In the genomic region with DNA sequence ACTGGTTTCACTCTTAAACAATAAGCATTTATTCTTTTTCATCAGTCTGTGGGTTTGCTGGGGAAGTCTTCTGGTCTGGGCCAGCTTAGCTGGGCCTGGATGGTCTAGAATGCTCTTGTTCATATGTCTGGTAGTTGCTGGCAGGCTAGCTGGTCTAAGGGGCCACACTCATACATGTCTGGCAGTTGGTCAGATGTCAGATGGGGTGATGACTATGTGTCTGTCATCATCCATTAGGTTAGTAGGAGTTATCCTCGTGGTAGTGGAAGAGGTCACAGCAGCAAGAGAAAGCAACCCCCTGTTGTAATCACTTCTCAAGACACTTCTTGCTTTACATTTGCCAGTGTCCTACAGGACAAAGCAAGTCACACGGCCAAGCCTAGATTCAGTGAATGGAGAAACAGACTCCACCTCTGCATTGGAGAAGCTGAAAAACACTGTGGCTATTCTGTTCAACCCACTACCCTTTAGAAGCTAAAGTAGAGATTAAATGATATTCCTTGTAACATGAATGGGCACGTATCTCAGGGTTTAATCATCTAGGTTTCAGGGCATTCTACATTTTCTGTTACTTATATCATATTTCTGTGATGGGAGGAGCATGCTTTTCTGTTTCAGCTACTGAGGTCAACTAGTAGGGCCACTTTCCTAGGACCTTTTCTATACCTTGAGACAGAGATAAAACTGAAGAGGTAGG, we compare ENCODE assay signal across 16 cellular contexts. TPM values are rescaled to one million over a fixed set of nuclear protein-coding genes. Genes with fewer than 3 reads are reported as not detected.
DNase-seq lines count a peak whose midpoint lies in the region; ATAC-seq and TF ChIP-seq lines count a peak whose summit lies in the region.
"Had no signal": no experiment of that assay in that cellular context is flagged by ENCODE, and none has a peak within 500 bp of the region (broad histone marks: within the 10 kb centered on the region; RNA-seq: fewer than 3 reads in every experiment).

No MANE protein-coding gene starts in this region.

- H2BK20ac ChIP-seq in IMR-90 (ENCODE audit: low read depth, low read length), result no peak overlapping the region; the same call in 1 of the 2 replicates

- H3K4me3 Mint-ChIP-seq in activated CD8-positive, alpha-beta T cell treated with anti-CD3 and anti-CD28 coated beads, Interleukin-2, amount 10 ng/mL, durations not matched to agents 7 days and 5 days, result no peak overlapping the region
- H3K4me3 Mint-ChIP-seq: activated T-cell treated with anti-CD3 and anti-CD28 coated beads, Interleukin-2, amount 50 U/mL, for 4 hours had no signal

- dilution Hi-C loops in IMR-90 (cut with HindIII; ENCODE audit: low sequenced_read_pairs, unreplicated experiment), result no loop called here

- peak overlapping the region; percentile 51 for H2BK5ac ChIP-seq in IMR-90 (ENCODE audit: low read depth, low read length, poor library complexity, severe bottlenecking)

- TF ChIP-seq CTCF in IMR-90 (conservative IDR thresholded peaks at IDR 0.05; ENCODE audit: low read depth, low read length), result no peak
- TF ChIP-seq CTCF in right atrium auricular region (IDR thresholded peaks at IDR 0.05), result no peak

- H3K9me3 ChIP-seq in IMR-90 (ENCODE audit: control insufficient read depth, insufficient read depth, low read length) (no peaks in the 10 kb centered on the region), right atrium auricular region (no peaks in the 10 kb centered on the region)
- H3K9me3 ChIP-seq: right lobe of liver, transverse colon had no signal

- H3K27me3 Mint-ChIP-seq in activated CD8-positive, alpha-beta T cell treated with anti-CD3 and anti-CD28 coated beads, Interleukin-2, amount 10 ng/mL, durations not matched to agents 7 days and 5 days (ENCODE audit: low read depth), result no peaks in the 10 kb centered on the region

- WGBS in IMR-90 (ENCODE audit: extremely low coverage in 2 of 2, insufficient read length in 1 of 2), 2 experiments, result no CpG with 5 or more reads among the region's 3 CpGs

- no peak overlapping the region for H3K4me2 ChIP-seq in IMR-90 (ENCODE audit: low read depth, low read length)

- H2BK120ac ChIP-seq in IMR-90 (ENCODE audit: low read depth, low read length), result peak overlapping the region; percentile 10; the same call in 1 of the 2 replicates

- no peak for TF ChIP-seq POLR2A in IMR-90 (IDR thresholded peaks at IDR 0.05; ENCODE audit: low read depth, low read length)

- TF ChIP-seq RAD21 in IMR-90 (IDR thresholded peaks at IDR 0.05; ENCODE audit: low read length), result no peak

- H3K79me1 ChIP-seq in IMR-90 (ENCODE audit: low read depth in 1 of 2, low read length in 2 of 2), result peaks cover 3 to 9% of the 10 kb centered on the region in 2 experiments

- peak overlapping the region; percentile 47; the same call in 1 of the 3 replicates for H2BK15ac ChIP-seq in IMR-90 (ENCODE audit: low read depth, low read length)

- no TSS peak for BruUV-seq in IMR-90 (replicated peaks; lab: Mats Ljungman, UMichigan)

- POLR2A ChIA-PET in IMR-90 (lab: Charles Lee; ENCODE audit: unreplicated experiment), result no interaction called here
- POLR2A ChIA-PET in activated CD8-positive, alpha-beta T cell treated with anti-CD3 and anti-CD28 coated beads, Interleukin-2, amount 10 ng/mL, durations not matched to agents 7 days and 5 days (lab: Charles Lee), result interaction anchor here (0.6 to 2.0 kb wide), 2 partner anchors 10 to 1050 kb away, joined by 3 to 5 read pairs; no protein-coding TSS in a partner anchor

- peaks cover 7% of the 10 kb centered on the region; the same call in 1 of the 2 replicates for H4K20me1 ChIP-seq in IMR-90 (ENCODE audit: insufficient read depth, low read length)

- no peak overlapping the region for H3K27ac ChIP-seq in IMR-90 (ENCODE audit: insufficient read depth, low read length)
- H3K27ac ChIP-seq in right atrium auricular region, result no peak overlapping the region
- H3K27ac ChIP-seq: right lobe of liver, transverse colon had no signal

- peak; percentile 18 for DNase-seq in EL
- DNase-seq in IMR-90, result peak; percentile 73
- DNase-seq in activated CD8-positive, alpha-beta T cell treated with anti-CD3 and anti-CD28 coated beads, Interleukin-2, amount 10 ng/mL, durations not matched to agents 7 days and 5 days, result no peak
- peak; percentile 33 for DNase-seq in glomerular visceral epithelial cell (ENCODE audit: extremely low spot score)
- DNase-seq in right atrium auricular region (ENCODE audit: low spot score), result no peak
- no peak for DNase-seq in NAMALWA (ENCODE audit: low spot score)
- DNase-seq in activated CD4-positive, alpha-beta T cell treated with anti-CD3 and anti-CD28 coated beads for 1 hour, result no peak
- DNase-seq: activated T-cell treated with anti-CD3 and anti-CD28 coated beads, Interleukin-2, amount 50 U/mL, for 4 hours; amygdala; C1 segment of cervical spinal cord; DND-41; hypothalamus; right lobe of liver; stimulated activated CD4-positive, alpha-beta T cell treated with anti-CD3 and anti-CD28 coated beads, Interleukin-2, amount 100 ng/mL, for 48 hours; transverse colon had no signal

- H4K91ac ChIP-seq in IMR-90 (ENCODE audit: insufficient read depth, low read depth, low read length), result no peak overlapping the region

- no peak overlapping the region for H3K4me3 ChIP-seq in IMR-90 (ENCODE audit: insufficient read depth, low read depth, low read length)
- no peak overlapping the region for H3K4me3 ChIP-seq in right atrium auricular region
- H3K4me3 ChIP-seq: right lobe of liver, transverse colon had no signal

- no peak overlapping the region for H4K5ac ChIP-seq in IMR-90 (ENCODE audit: low read depth, low read length)

- H2AFZ ChIP-seq in IMR-90 (replicated peaks; ENCODE audit: low read length, poor library complexity), result peak overlapping the region; percentile 74

- H3K14ac ChIP-seq in IMR-90 (replicated peaks; ENCODE audit: low read depth, low read length), result no peak overlapping the region; the same call in 1 of the 2 replicates

- H3K9me1 ChIP-seq in IMR-90 (ENCODE audit: insufficient read depth, low read length), result peaks cover 11% of the 10 kb centered on the region

- H3K36me3 Mint-ChIP-seq in activated CD8-positive, alpha-beta T cell treated with anti-CD3 and anti-CD28 coated beads, Interleukin-2, amount 10 ng/mL, durations not matched to agents 7 days and 5 days (ENCODE audit: low read depth), result peaks cover 10% of the 10 kb centered on the region

- H3K4me1 Mint-ChIP-seq in activated CD8-positive, alpha-beta T cell treated with anti-CD3 and anti-CD28 coated beads, Interleukin-2, amount 10 ng/mL, durations not matched to agents 7 days and 5 days (ENCODE audit: low read depth), result peaks cover 41% of the 10 kb centered on the region

- H3K27ac Mint-ChIP-seq in activated CD8-positive, alpha-beta T cell treated with anti-CD3 and anti-CD28 coated beads, Interleukin-2, amount 10 ng/mL, durations not matched to agents 7 days and 5 days, result peak overlapping the region; percentile 4

- H3K56ac ChIP-seq in IMR-90 (ENCODE audit: extremely low read depth, insufficient read depth, low read length), result no peak overlapping the region

- H2AK5ac ChIP-seq in IMR-90 (ENCODE audit: low read depth, low read length), result peak overlapping the region; percentile 87

- in situ Hi-C loops in IMR-90 (cut with MboI; ENCODE audit: low sequenced_read_pairs), result no loop called here

- H3K4me1 ChIP-seq in IMR-90 (ENCODE audit: control insufficient read depth, insufficient read depth, low read length), result peaks cover 13% of the 10 kb centered on the region
- H3K4me1 ChIP-seq in right atrium auricular region, result peaks cover 0 to 11% of the 10 kb centered on the region in 2 donors

- H3K23ac ChIP-seq in IMR-90 (ENCODE audit: low read depth, low read length), result peak overlapping the region; percentile 53; the same call in 1 of the 2 replicates

- peak overlapping the region; percentile 17 to 61; a peak in 3 of 4 replicates for H4K8ac ChIP-seq in IMR-90 (ENCODE audit: low read depth in 2 of 2, low read length in 2 of 2)

- H3K27me3 ChIP-seq in IMR-90 (ENCODE audit: control insufficient read depth, insufficient read depth, low read length), result no peaks in the 10 kb centered on the region
- H3K27me3 ChIP-seq in right atrium auricular region, result no peaks in the 10 kb centered on the region
- H3K27me3 ChIP-seq: right lobe of liver, transverse colon had no signal

- no peaks in the 10 kb centered on the region for H3K9me3 Mint-ChIP-seq in activated CD8-positive, alpha-beta T cell treated with anti-CD3 and anti-CD28 coated beads, Interleukin-2, amount 10 ng/mL, durations not matched to agents 7 days and 5 days (ENCODE audit: insufficient read depth)
- H3K9me3 Mint-ChIP-seq: activated T-cell treated with anti-CD3 and anti-CD28 coated beads, Interleukin-2, amount 50 U/mL, for 4 hours had no signal

- no peak for ATAC-seq in IMR-90 (ENCODE audit: low read depth)
- no peak for ATAC-seq in activated CD8-positive, alpha-beta T cell treated with anti-CD3 and anti-CD28 coated beads, Interleukin-2, amount 10 ng/mL, durations not matched to agents 7 days and 5 days
- ATAC-seq in GM18909 (IDR thresholded peaks at IDR 0.05; ENCODE audit: poor library complexity, unreplicated experiment), result no peak
- ATAC-seq: right lobe of liver had no signal

- no peak overlapping the region for H2AK9ac ChIP-seq in IMR-90 (replicated peaks; ENCODE audit: low read depth, low read length, poor library complexity)

- peak overlapping the region; percentile 31; the same call in 1 of the 2 replicates for H3K4ac ChIP-seq in IMR-90 (ENCODE audit: low read depth, low read length)

- H3K18ac ChIP-seq in IMR-90 (ENCODE audit: low read depth, low read length), result no peak overlapping the region

- CTCF ChIA-PET in IMR-90 (lab: Yijun Ruan, JAX), result interaction anchor here (1.4 kb wide), 1 partner anchor 153 kb away, joined by 6 read pairs; no protein-coding TSS in a partner anchor
- CTCF ChIA-PET in activated CD8-positive, alpha-beta T cell treated with anti-CD3 and anti-CD28 coated beads, Interleukin-2, amount 10 ng/mL, durations not matched to agents 7 days and 5 days (lab: Charles Lee), result interaction anchor here (0.9 to 1.7 kb wide), 2 partner anchors 83 to 162 kb away, joined by 3 read pairs; no protein-coding TSS in a partner anchor

- no peak overlapping the region for H3K9ac ChIP-seq in IMR-90 (ENCODE audit: low read depth, low read length)

- intact Hi-C loops in IMR-90 (cut with micrococcal nuclease), result no loop called here

- H3K36me3 ChIP-seq in IMR-90 (ENCODE audit: control insufficient read depth, insufficient read depth, low read length) (no peaks in the 10 kb centered on the region), right atrium auricular region (no peaks in the 10 kb centered on the region)
- H3K36me3 ChIP-seq: right lobe of liver, transverse colon had no signal

TF ChIP-seq in IMR-90, 13 proteins besides CTCF, POLR2A, EP300 and RAD21 (continues in another document):
- TF ChIP-seq FOS (IDR thresholded peaks at IDR 0.05; ENCODE audit: low read depth, low read length) (peak; percentile 22; the same call in 1 of the 2 replicates), MAZ (IDR thresholded peaks at IDR 0.05; ENCODE audit: borderline replicate concordance, low read depth, low read length) (no peak)

RNA-seq across cellular contexts. Expression of a gene that starts 5.5 kb away (rescaled TPM):
- total RNA-seq in IMR-90 (2012; rRNA removed) (2.5 TPM in 2 replicates), right atrium auricular region (1 to 10 TPM; 1.8 to 3.5 TPM)
- 5.0 and 5.9 TPM in 2 replicates for polyA plus RNA-seq in IMR-90 (2012; rRNA removed)
- 1.6 and 2.6 TPM in 2 replicates for polyA plus RNA-seq in IMR-90 (2012; cell fraction: cytosol; rRNA removed)
- 32.3 and 36.4 TPM in 2 replicates for polyA plus RNA-seq in IMR-90 (2012; cell fraction: nucleus; rRNA removed; ENCODE audit: low replicate concordance)
- total RNA-seq in activated CD8-positive, alpha-beta T cell treated with anti-CD3 and anti-CD28 coated beads, Interleukin-2, amount 10 ng/mL, durations not matched to agents 7 days and 5 days, result 10 to 100 TPM; 39.8 to 40.1 TPM

Comparison
In these comparisons a context has a peak if more than half of its experiments do, and no peak if none do; other contexts are left out.
1. DNase-seq: peak in EL (single experiment), IMR-90 (single experiment) and glomerular visceral epithelial cell (single experiment); none in activated CD8-positive, alpha-beta T cell treated with anti-CD3 and anti-CD28 coated beads, Interleukin-2, amount 10 ng/mL, durations not matched to agents 7 days and 5 days (single experiment), right atrium auricular region (single experiment), NAMALWA (single experiment) and activated CD4-positive, alpha-beta T cell treated with anti-CD3 and anti-CD28 coated beads for 1 hour (single experiment).
2. RNA of a gene that starts 5.5 kb away (total RNA-seq): 39.8 to 40.1 TPM in activated CD8-positive, alpha-beta T cell treated with anti-CD3 and anti-CD28 coated beads, Interleukin-2, amount 10 ng/mL, durations not matched to agents 7 days and 5 days; 1.8 to 3.5 TPM in right atrium auricular region and 2.5 TPM in IMR-90; every median in the first group is over 4 times any median in the second.